ENCODE assay signal across 21 cellular contexts in genomic region chr2:220786216-220786615, GRCh38.
"Had no signal": no experiment of that assay in that cellular context is flagged by ENCODE, and none has a peak within 500 bp of the region (broad histone marks: within the 10 kb centered on the region; RNA-seq: fewer than 3 reads in every experiment).

No MANE protein-coding gene starts in this region.

- H3K9me3 ChIP-seq: esophagus muscularis mucosa, lower lobe of right lung, pancreas, right lobe of liver, thoracic aorta, tibial nerve, upper lobe of left lung had no signal

- DNase-seq: cortex of kidney; effector memory CD8-positive, alpha-beta T cell; foreskin melanocyte; glutamatergic neuron; hypothalamus; immature natural killer cell; islet precursor cell; left ventricle myocardium superior; lower lobe of right lung; natural killer cell; occipital lobe; pancreas; right lobe of liver; small intestine; stimulated activated CD4-positive, alpha-beta T cell treated with anti-CD3 and anti-CD28 coated beads, Interleukin-15, amount 100 ng/mL, for 24 hours; stimulated activated CD4-positive, alpha-beta T cell treated with anti-CD3 and anti-CD28 coated beads, Interleukin-2, amount 100 ng/mL, for 48 hours; stimulated activated naive B cell treated with anti-CD40 and anti-IgM and Interleukin-4, amounts not matched to agents 10 μg/mL and 1 μg/mL and 100 μg/mL, for 72 hours; upper lobe of left lung had no signal

- H3K4me1 ChIP-seq: lower lobe of right lung, pancreas, right lobe of liver had no signal

- ATAC-seq: effector memory CD8-positive, alpha-beta T cell; left ventricle myocardium superior; lower lobe of right lung; natural killer cell; pancreas; right lobe of liver; stimulated activated naive B cell treated with anti-CD40 and anti-IgM and Interleukin-4, amounts not matched to agents 10 μg/mL and 1 μg/mL and 100 μg/mL, for 72 hours had no signal

- H3K4me3 ChIP-seq: esophagus muscularis mucosa, lower lobe of right lung, pancreas, right lobe of liver, thoracic aorta, tibial nerve, upper lobe of left lung had no signal

- H3K27me3 ChIP-seq: esophagus muscularis mucosa, pancreas, right lobe of liver, tibial nerve, upper lobe of left lung had no signal

- H3K27ac ChIP-seq: esophagus muscularis mucosa, lower lobe of right lung, pancreas, right lobe of liver, thoracic aorta, tibial nerve, upper lobe of left lung had no signal

- H3K36me3 ChIP-seq: esophagus muscularis mucosa, lower lobe of right lung, pancreas, right lobe of liver, thoracic aorta, tibial nerve, upper lobe of left lung had no signal
